Comparison of ENCODE assay signal across 15 cellular contexts in genomic region chr12:123815968-123816367, GRCh38.
"Had no signal": no experiment of that assay in that cellular context is flagged by ENCODE, and none has a peak within 500 bp of the region (broad histone marks: within the 10 kb centered on the region; RNA-seq: fewer than 3 reads in every experiment).

No MANE protein-coding gene starts in this region.

- H3K27ac ChIP-seq: cardiac muscle cell, gastroesophageal sphincter, hepatocyte, left ventricle myocardium inferior, neutrophil, psoas muscle, sigmoid colon, spleen, thyroid gland had no signal

- DNase-seq: activated CD4-positive, alpha-beta T cell treated with anti-CD3 and anti-CD28 coated beads, Interleukin-2, amount 50 U/mL, for 1 hour; activated naive CD4-positive, alpha-beta T cell; activated naive CD8-positive, alpha-beta T cell treated with anti-CD3 and anti-CD28 coated beads, Interleukin-2, amount 10 ng/mL, durations not matched to agents 7 days and 5 days; left ventricle myocardium inferior; natural killer cell; psoas muscle; sigmoid colon; spleen; stimulated activated naive CD8-positive, alpha-beta T cell treated with anti-CD3 and anti-CD28 coated beads, Interleukin-15, amount 100 ng/mL, for 72 hours; thyroid gland had no signal

- ATAC-seq: activated CD4-positive, CD25-positive, alpha-beta regulatory T cell treated with anti-CD3 and anti-CD28 coated beads, Interleukin-2, amount 50 U/mL, for 24 hours; gastroesophageal sphincter; natural killer cell; psoas muscle; stimulated activated naive CD8-positive, alpha-beta T cell treated with anti-CD3 and anti-CD28 coated beads, Interleukin-15, amount 100 ng/mL, for 72 hours had no signal
